In genomic region chr11:102345923-102346322, GRCh38 we compare ENCODE assay signal across 8 cellular contexts. TPM values are rescaled to one million over a fixed set of nuclear protein-coding genes. Genes with fewer than 3 reads are reported as not detected.
DNase-seq lines count a peak whose midpoint lies in the region; ATAC-seq and TF ChIP-seq lines count a peak whose summit lies in the region.

No MANE protein-coding gene starts in this region.

- ATAC-seq in GM19023 (IDR thresholded peaks at IDR 0.05; ENCODE audit: unreplicated experiment) (no peak), GM21786 (IDR thresholded peaks at IDR 0.05; ENCODE audit: unreplicated experiment) (no peak), GM18520 (IDR thresholded peaks at IDR 0.05; ENCODE audit: unreplicated experiment) (no peak)

- no peaks in the 10 kb centered on the region for H3K9me3 Mint-ChIP-seq in mesothelial cell of epicardium

- no peaks in the 10 kb centered on the region for H3K27me3 Mint-ChIP-seq in mesothelial cell of epicardium (ENCODE audit: low read depth)

- H3K36me3 Mint-ChIP-seq in mesothelial cell of epicardium, result peaks cover 3% of the 10 kb centered on the region

- H3K27ac Mint-ChIP-seq in mesothelial cell of epicardium, result peak overlapping the region; percentile 99

- TF ChIP-seq CTCF in cardiac fibroblast (IDR thresholded peaks at IDR 0.05; ENCODE audit: low read depth, low read length) (no peak), mesothelial cell of epicardium (IDR thresholded peaks at IDR 0.05; ENCODE audit: unreplicated experiment) (no peak)

- DNase-seq in NCI-H460 (ENCODE audit: extremely low read depth, low read depth) (peak; percentile 47), cardiac fibroblast (ENCODE audit: low read depth in 2 of 2) (peak; percentile 34 to 68), mesothelial cell of epicardium (ENCODE audit: low spot score in 2 of 2, unreplicated experiment in 2 of 2) (no peak), NCI-H2081 (lab: John Stamatoyannopoulos, UW) (no peak)

- H3K4me3 ChIP-seq in GM08714 (ENCODE audit: low read length) (peak overlapping the region; percentile 84), cardiac fibroblast (replicated peaks in 1 of 2; ENCODE audit: low read depth in 2 of 2, low read length in 2 of 2) (peak overlapping the region; percentile 80 to 82)

- peaks cover 26% of the 10 kb centered on the region for H3K4me1 Mint-ChIP-seq in mesothelial cell of epicardium

- H3K4me3 Mint-ChIP-seq in mesothelial cell of epicardium, result peak overlapping the region; percentile 96

RNA-seq across cellular contexts. Expression of gene BIRC2, which starts 1.1 kb away (rescaled TPM):
- total RNA-seq in NCI-H460 (2014; rRNA removed; shearing (Covaris generic)), result 51.9 and 54.7 TPM in 2 replicates
- polyA plus RNA-seq in NCI-H460 (2014; cell fraction: nucleus; rRNA removed), result 43.2 and 62.6 TPM in 2 replicates
- total RNA-seq in mesothelial cell of epicardium, result 39.8 to 42.8 TPM (median 42.7 TPM) in 3 replicates

RNA-seq across cellular contexts. Expression of gene BIRC3, which starts 28.6 kb away (rescaled TPM):
- total RNA-seq in NCI-H460 (2014; rRNA removed; shearing (Covaris generic)), result 1.6 and 2.0 TPM in 2 replicates
- 0.17 and 2.1 TPM in 2 replicates for polyA plus RNA-seq in NCI-H460 (2014; cell fraction: nucleus; rRNA removed)
- 1.4 to 2.2 TPM (median 1.8 TPM) in 3 replicates for total RNA-seq in mesothelial cell of epicardium

Comparison
In these comparisons a context has a peak if more than half of its experiments do, and no peak if none do; other contexts are left out.
1. DNase-seq: peak in NCI-H460 (single experiment) and cardiac fibroblast (2 of 2); none in mesothelial cell of epicardium (0 of 2) and NCI-H2081 (0 of 2).